In genomic region chr7:46170792-46171191, GRCh38 we compare ENCODE assay signal across 18 cellular contexts.
DNase-seq lines count a peak whose midpoint lies in the region; FAIRE-seq and TF ChIP-seq lines count a peak whose summit lies in the region.
"Had no signal": no experiment of that assay in that cellular context is flagged by ENCODE, and none has a peak within 500 bp of the region (broad histone marks: within the 10 kb centered on the region; RNA-seq: fewer than 3 reads in every experiment).

No MANE protein-coding gene starts in this region.

- H3K4me3 ChIP-seq in GM23248 (no peak overlapping the region), astrocyte (ENCODE audit: insufficient read depth, low read depth, low read length) (no peak overlapping the region)

- H3K4me1 ChIP-seq in GM23248 (ENCODE audit: insufficient read depth), result peaks cover 29% of the 10 kb centered on the region
- peaks cover 20% of the 10 kb centered on the region for H3K4me1 ChIP-seq in astrocyte (ENCODE audit: insufficient read depth, low read length)

- H3K27me3 Mint-ChIP-seq in astrocyte (ENCODE audit: low read depth, unreplicated experiment) (no peaks in the 10 kb centered on the region), osteocyte (ENCODE audit: unreplicated experiment) (no peaks in the 10 kb centered on the region)
- H3K27me3 Mint-ChIP-seq: B cell; CD4-positive, alpha-beta T cell had no signal

- no peaks in the 10 kb centered on the region for H3K9me2 ChIP-seq in GM23248 (ENCODE audit: insufficient read depth)

- H3K9me3 ChIP-seq in GM23248 (ENCODE audit: low read depth) (no peaks in the 10 kb centered on the region), astrocyte (ENCODE audit: insufficient read depth, low read depth, low read length) (no peaks in the 10 kb centered on the region)

- peak overlapping the region; percentile 44 for H3K4me2 ChIP-seq in GM23248 (ENCODE audit: unreplicated experiment)
- no peak overlapping the region for H3K4me2 ChIP-seq in astrocyte (ENCODE audit: low read length)

- H3K27me3 ChIP-seq in GM23248 (replicated peaks; ENCODE audit: insufficient read depth) (no peaks in the 10 kb centered on the region), astrocyte (ENCODE audit: insufficient read depth, low read length) (no peaks in the 10 kb centered on the region)

- no peak overlapping the region for H3K9ac ChIP-seq in GM23248
- no peak overlapping the region for H3K9ac ChIP-seq in astrocyte (ENCODE audit: low read length)

- H3K36me3 Mint-ChIP-seq in astrocyte (ENCODE audit: low read depth, unreplicated experiment) (no peaks in the 10 kb centered on the region), osteocyte (ENCODE audit: unreplicated experiment) (no peaks in the 10 kb centered on the region)

- H3K36me3 ChIP-seq in GM23248 (ENCODE audit: low read depth) (no peaks in the 10 kb centered on the region), astrocyte (ENCODE audit: insufficient read depth, low read length) (no peaks in the 10 kb centered on the region)

- FAIRE-seq in astrocyte (lab: Jason Lieb, UNC), result no peak
- FAIRE-seq: GM19239, H54 had no signal

- peaks cover 10% of the 10 kb centered on the region for H3K4me1 Mint-ChIP-seq in astrocyte (ENCODE audit: low read depth, unreplicated experiment)
- H3K4me1 Mint-ChIP-seq in osteocyte (ENCODE audit: unreplicated experiment), result peaks cover 13% of the 10 kb centered on the region
- H3K4me1 Mint-ChIP-seq: B cell had no signal

- TF ChIP-seq CTCF in astrocyte (IDR thresholded peaks at IDR 0.05; ENCODE audit: insufficient read depth, low read depth, low read length) (no peak), osteocyte (IDR thresholded peaks at IDR 0.05) (no peak)

- H3K27ac ChIP-seq in GM23248 (no peak overlapping the region), astrocyte (ENCODE audit: low read depth, low read length) (no peak overlapping the region)
- H3K27ac ChIP-seq: HL-60 had no signal

- H3K79me2 ChIP-seq in GM23248 (ENCODE audit: insufficient read depth), result no peaks in the 10 kb centered on the region
- H3K79me2 ChIP-seq in astrocyte (ENCODE audit: insufficient read depth, low read length), result no peaks in the 10 kb centered on the region

- no peak overlapping the region for H2AFZ ChIP-seq in GM23248
- H2AFZ ChIP-seq in astrocyte (ENCODE audit: low read depth, low read length), result no peak overlapping the region

- peaks cover 20% of the 10 kb centered on the region for H3F3A ChIP-seq in GM23248 (ENCODE audit: insufficient read depth)

- H3K4me3 Mint-ChIP-seq in astrocyte (ENCODE audit: unreplicated experiment), result no peak overlapping the region
- H3K4me3 Mint-ChIP-seq in osteocyte (ENCODE audit: unreplicated experiment), result no peak overlapping the region
- H3K4me3 Mint-ChIP-seq: B cell; CD4-positive, alpha-beta T cell had no signal

- 9 to 13% methylated on average over 1 of the region's 1 CpG for WGBS in GM23248 (ENCODE audit: low coverage in 1 of 2, low lambda C conversion rate in 2 of 2, missing lambda C conversion rate in 2 of 2), 2 experiments

- peak; percentile 18 for DNase-seq in A172 (ENCODE audit: low spot score)
- peak; percentile 34 for DNase-seq in GM23248
- peak; percentile 51 for DNase-seq in astrocyte (ENCODE audit: low read depth)
- no peak for DNase-seq in osteocyte (ENCODE audit: extremely low spot score, unreplicated experiment)
- DNase-seq in H4 (ENCODE audit: low spot score), result no peak
- no peak for DNase-seq in SKM-1 treated with dmso at 0.1 percent for 144 hours (lab: John Stamatoyannopoulos, UW; ENCODE audit: unreplicated experiment)
- no peak for DNase-seq in midbrain (lab: John Stamatoyannopoulos, UW)
- DNase-seq in stimulated activated CD4-positive, alpha-beta T cell treated with anti-CD3 and anti-CD28 coated beads, Interleukin-2, amount 100 ng/mL, for 48 hours, result no peak
- DNase-seq: 8988T; ACHN; C1 segment of cervical spinal cord; CD4-positive, alpha-beta T cell; DMS79; GF-D8 had no signal

- H4K20me1 ChIP-seq in GM23248 (ENCODE audit: insufficient read depth) (no peaks in the 10 kb centered on the region), astrocyte (ENCODE audit: insufficient read depth, low read length) (no peaks in the 10 kb centered on the region)

- in situ Hi-C loops in GM23248 (cut with MboI), result no loop called here

- no peak overlapping the region for H3K27ac Mint-ChIP-seq in astrocyte (ENCODE audit: unreplicated experiment)
- peak overlapping the region; percentile 18 for H3K27ac Mint-ChIP-seq in osteocyte (ENCODE audit: unreplicated experiment)
- H3K27ac Mint-ChIP-seq: B cell; CD4-positive, alpha-beta T cell had no signal

- H3K9me3 Mint-ChIP-seq in astrocyte (ENCODE audit: unreplicated experiment), result no peaks in the 10 kb centered on the region
- no peaks in the 10 kb centered on the region for H3K9me3 Mint-ChIP-seq in osteocyte (ENCODE audit: unreplicated experiment)
- H3K9me3 Mint-ChIP-seq: CD4-positive, alpha-beta T cell had no signal

Comparison
In these comparisons a context has a peak if more than half of its experiments do, and no peak if none do; other contexts are left out.
1. DNase-seq: peak in A172 (single experiment), GM23248 (single experiment) and astrocyte (single experiment); none in osteocyte (single experiment), H4 (single experiment), SKM-1 treated with dmso at 0.1 percent for 144 hours (single experiment), midbrain (single experiment) and stimulated activated CD4-positive, alpha-beta T cell treated with anti-CD3 and anti-CD28 coated beads, Interleukin-2, amount 100 ng/mL, for 48 hours (0 of 2).